In the genomic region with DNA sequence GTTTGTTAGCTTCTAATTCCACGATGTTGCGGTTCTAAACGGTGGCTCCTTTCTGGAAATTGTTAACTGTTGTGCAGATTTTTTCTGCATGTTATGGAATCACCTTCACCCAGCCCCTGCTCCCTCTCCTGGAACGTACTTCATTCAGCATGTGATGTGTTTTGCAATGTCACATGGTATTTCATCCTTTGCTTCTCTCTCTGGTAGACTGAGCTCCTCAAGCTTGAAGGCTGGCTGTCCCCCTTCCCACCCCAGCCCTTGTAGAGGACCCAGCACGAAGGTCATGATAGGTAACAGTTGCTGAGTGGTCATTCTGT, we compare ENCODE assay signal across 14 cellular contexts. TPM values are rescaled to one million over a fixed set of nuclear protein-coding genes. Genes with fewer than 3 reads are reported as not detected.
DNase-seq lines count a peak whose midpoint lies in the region; ATAC-seq and TF ChIP-seq lines count a peak whose summit lies in the region.
"Had no signal": no experiment of that assay in that cellular context is flagged by ENCODE, and none has a peak within 500 bp of the region (broad histone marks: within the 10 kb centered on the region; RNA-seq: fewer than 3 reads in every experiment).

No MANE protein-coding gene starts in this region.

- no peaks in the 10 kb centered on the region for H3K9me3 ChIP-seq in Panc1 (ENCODE audit: control insufficient read depth, insufficient read depth, low read depth, low read length)
- H3K9me3 ChIP-seq in spleen = no peaks in the 10 kb centered on the region
- H3K9me3 ChIP-seq: upper lobe of right lung had no signal

- H3K27me3 ChIP-seq in Panc1 (ENCODE audit: control insufficient read depth, insufficient read depth, low read length) (no peaks in the 10 kb centered on the region), spleen (replicated peaks in 1 of 7) (no peaks in the 10 kb centered on the region)
- H3K27me3 ChIP-seq: upper lobe of right lung had no signal

- POLR2A ChIA-PET in Panc1 (lab: Charles Lee) = no interaction called here

- CTCF ChIA-PET in Panc1 (lab: Charles Lee) = no interaction called here

- TF ChIP-seq POLR2A in spleen (IDR thresholded peaks at IDR 0.05) = no peak

- ATAC-seq in Panc1 (no peak), GM18517 (IDR thresholded peaks at IDR 0.05; ENCODE audit: unreplicated experiment) (no peak)
- no peak for ATAC-seq in effector memory CD8-positive, alpha-beta T cell (replicated peaks)
- ATAC-seq: upper lobe of right lung had no signal

- in situ Hi-C loops in Panc1 (cut with HindIII; ENCODE audit: low pct_unique_long_range_greater_than_20kb, low sequenced_read_pairs) = no loop called here

- H3K27ac ChIP-seq in Panc1 (ENCODE audit: low read length) (no peak overlapping the region), spleen (peak overlapping the region in 4 of 8 donors; percentile 11 to 71 (median 45))
- H3K27ac ChIP-seq: upper lobe of right lung had no signal

- peaks cover 5% of the 10 kb centered on the region for H3K36me3 Mint-ChIP-seq in activated naive CD4-positive, alpha-beta T cell treated with anti-CD3 and anti-CD28 coated beads, Interleukin-2, amount 50 U/mL, for 24 hours
- H3K36me3 Mint-ChIP-seq in effector memory CD8-positive, alpha-beta T cell (ENCODE audit: insufficient read depth) = peaks cover 42% of the 10 kb centered on the region

- H3K4me1 ChIP-seq in Panc1 (ENCODE audit: control insufficient read depth, insufficient read depth, low read length) (peaks cover 45% of the 10 kb centered on the region), spleen (peaks cover 45 to 89% (median 79%) of the 10 kb centered on the region in 6 donors)

- H3K4me3 ChIP-seq in Panc1 (ENCODE audit: low read depth in 2 of 2, low read length in 2 of 2) (no peak overlapping the region), spleen (peak overlapping the region in 1 of 8 donors; percentile 28)
- H3K4me3 ChIP-seq: lung, upper lobe of right lung had no signal

- H3K27ac Mint-ChIP-seq in activated naive CD4-positive, alpha-beta T cell treated with anti-CD3 and anti-CD28 coated beads, Interleukin-2, amount 50 U/mL, for 24 hours = peak overlapping the region; percentile 93
- peak overlapping the region; percentile 89 to 96 for H3K27ac Mint-ChIP-seq in effector memory CD8-positive, alpha-beta T cell

- DNase-seq in activated naive CD4-positive, alpha-beta T cell treated with anti-CD3 and anti-CD28 coated beads, Interleukin-2, amount 50 U/mL, for 16 hours = no peak
- no peak for DNase-seq in Panc1 (ENCODE audit: low read depth, low spot score)
- no peak for DNase-seq in effector memory CD8-positive, alpha-beta T cell
- DNase-seq in spleen = peak; percentile 19
- no peak for DNase-seq in pons (ENCODE audit: low spot score)
- DNase-seq in activated gamma-delta T cell (lab: John Stamatoyannopoulos, UW) = no peak
- DNase-seq: activated CD4-positive, alpha-beta T cell treated with anti-CD3 and anti-CD28 coated beads for 4 hours; foreskin fibroblast; NCI-H774; stimulated activated CD4-positive, alpha-beta T cell treated with anti-CD3 and anti-CD28 coated beads, Interleukin-4, amount 100 ng/mL, for 4 hours; upper lobe of right lung had no signal

- H3K4me3 Mint-ChIP-seq in activated naive CD4-positive, alpha-beta T cell treated with anti-CD3 and anti-CD28 coated beads, Interleukin-2, amount 50 U/mL, for 24 hours = peak overlapping the region; percentile 72
- H3K4me3 Mint-ChIP-seq in effector memory CD8-positive, alpha-beta T cell = peak overlapping the region; percentile 19 to 73

- TF ChIP-seq CTCF in Panc1 (IDR thresholded peaks at IDR 0.05) (no peak), spleen (IDR thresholded peaks at IDR 0.05 in 8 of 11, conservative IDR thresholded peaks at IDR 0.05 in 3 of 11) (no peak)

- H3K9me3 Mint-ChIP-seq in activated naive CD4-positive, alpha-beta T cell treated with anti-CD3 and anti-CD28 coated beads, Interleukin-2, amount 50 U/mL, for 24 hours = no peaks in the 10 kb centered on the region
- no peaks in the 10 kb centered on the region for H3K9me3 Mint-ChIP-seq in effector memory CD8-positive, alpha-beta T cell

- WGBS in spleen, 5 donors = 73 to 85% (median 80%) methylated on average over 5 of the region's 5 CpGs

- BruUV-seq in Panc1 (replicated peaks; lab: Mats Ljungman, UMichigan) = TSS peak; percentile 3

- intact Hi-C loops in Panc1 (cut with micrococcal nuclease; ENCODE audit: unreplicated experiment) = no loop called here
- intact Hi-C loops in spleen (cut with DNase I; ENCODE audit: low total_unique reads) = no loop called here

- H3K4me1 Mint-ChIP-seq in activated naive CD4-positive, alpha-beta T cell treated with anti-CD3 and anti-CD28 coated beads, Interleukin-2, amount 50 U/mL, for 24 hours = peaks cover 72% of the 10 kb centered on the region
- H3K4me1 Mint-ChIP-seq in effector memory CD8-positive, alpha-beta T cell (ENCODE audit: low read depth in 2 of 2) = peaks cover 44 to 49% of the 10 kb centered on the region in 2 donors

- no peaks in the 10 kb centered on the region for H3K36me3 ChIP-seq in Panc1 (ENCODE audit: control insufficient read depth, insufficient read depth, low read length)
- peaks cover 0 to 50% (median 0%) of the 10 kb centered on the region in 6 donors for H3K36me3 ChIP-seq in spleen

- no peaks in the 10 kb centered on the region for H3K27me3 Mint-ChIP-seq in activated naive CD4-positive, alpha-beta T cell treated with anti-CD3 and anti-CD28 coated beads, Interleukin-2, amount 50 U/mL, for 24 hours
- no peaks in the 10 kb centered on the region for H3K27me3 Mint-ChIP-seq in effector memory CD8-positive, alpha-beta T cell

RNA-seq across cellular contexts. Expression of gene PPP2R2D, which starts 4.4 kb away (rescaled TPM):
- total RNA-seq in Panc1 (2021; ENCODE audit: unreplicated experiment) = 41.0 TPM
- 37.4 TPM for polyA plus RNA-seq in Panc1 (2012; ENCODE audit: insufficient read length)
- total RNA-seq in spleen = 10 to 100 TPM; 28.0 to 41.2 (median 35.3) TPM
- polyA plus RNA-seq in spleen = 10 to 100 TPM; 15.6 to 21.0 (median 17.3) TPM
